In genomic region chr6:43790031-43790430, GRCh38 we compare ENCODE assay signal across 8 cellular contexts. TPM values are rescaled to one million over a fixed set of nuclear protein-coding genes. Genes with fewer than 3 reads are reported as not detected.
DNase-seq lines count a peak whose midpoint lies in the region; ATAC-seq and TF ChIP-seq lines count a peak whose summit lies in the region.
"Had no signal": no experiment of that assay in that cellular context is flagged by ENCODE, and none has a peak within 500 bp of the region (broad histone marks: within the 10 kb centered on the region; RNA-seq: fewer than 3 reads in every experiment).

No MANE protein-coding gene starts in this region.

- no peaks in the 10 kb centered on the region for H3K27me3 ChIP-seq in vagina

- no peak for TF ChIP-seq CTCF in NB4 (IDR thresholded peaks at IDR 0.05; ENCODE audit: low read depth, low read length)
- no peak for TF ChIP-seq CTCF in vagina (IDR thresholded peaks at IDR 0.05)

- intact Hi-C loops in vagina (cut with DNase I) = no loop called here

- DNase-seq in NB4 (ENCODE audit: low read depth) = peak; percentile 97
- DNase-seq in epithelial cell of prostate (ENCODE audit: low read depth, low spot score) = no peak
- DNase-seq in mucosa of gallbladder (ENCODE audit: low spot score) = peak; percentile 66
- DNase-seq in vagina (ENCODE audit: extremely low spot score in 2 of 2) = no peak
- DNase-seq in activated CD4-positive, CD25-positive, alpha-beta regulatory T cell treated with anti-CD3 and anti-CD28 coated beads, Interleukin-2, amount 50 U/mL, for 72 hours = no peak
- DNase-seq in cerebellar nuclear complex (lab: John Stamatoyannopoulos, UW) = no peak
- DNase-seq: NCI-H146 had no signal

- no peak for TF ChIP-seq POLR2A in NB4 (IDR thresholded peaks at IDR 0.05; ENCODE audit: extremely low read depth, insufficient read length)
- TF ChIP-seq POLR2A in vagina (IDR thresholded peaks at IDR 0.05) = no peak

- H3K4me3 ChIP-seq in NB4 (ENCODE audit: low read depth, low read length) = no peak overlapping the region
- H3K4me3 ChIP-seq in vagina = no peak overlapping the region

- H3K27ac ChIP-seq in epithelial cell of prostate = peak overlapping the region; percentile 43
- H3K27ac ChIP-seq in vagina = peak overlapping the region; percentile 72

- peaks cover 0 to 8% of the 10 kb centered on the region in 2 donors for H3K36me3 ChIP-seq in vagina

- no peak for ATAC-seq in GM19395 (IDR thresholded peaks at IDR 0.05; ENCODE audit: unreplicated experiment)

- H3K9me3 ChIP-seq in vagina = no peaks in the 10 kb centered on the region

- peaks cover 5% of the 10 kb centered on the region for H3K4me1 ChIP-seq in vagina

RNA-seq across cellular contexts. Expression of gene VEGFA, which starts 20.0 kb away (rescaled TPM):
- total RNA-seq in mucosa of gallbladder (420 TPM), vagina (194 TPM)

Comparison
In these comparisons a context has a peak if more than half of its experiments do, and no peak if none do; other contexts are left out.
1. DNase-seq: peak in NB4 (single experiment) and mucosa of gallbladder (single experiment); none in epithelial cell of prostate (single experiment), vagina (0 of 2), activated CD4-positive, CD25-positive, alpha-beta regulatory T cell treated with anti-CD3 and anti-CD28 coated beads, Interleukin-2, amount 50 U/mL, for 72 hours (single experiment) and cerebellar nuclear complex (0 of 2).